Comparison of ENCODE assay signal across 6 cellular contexts in the genomic region with DNA sequence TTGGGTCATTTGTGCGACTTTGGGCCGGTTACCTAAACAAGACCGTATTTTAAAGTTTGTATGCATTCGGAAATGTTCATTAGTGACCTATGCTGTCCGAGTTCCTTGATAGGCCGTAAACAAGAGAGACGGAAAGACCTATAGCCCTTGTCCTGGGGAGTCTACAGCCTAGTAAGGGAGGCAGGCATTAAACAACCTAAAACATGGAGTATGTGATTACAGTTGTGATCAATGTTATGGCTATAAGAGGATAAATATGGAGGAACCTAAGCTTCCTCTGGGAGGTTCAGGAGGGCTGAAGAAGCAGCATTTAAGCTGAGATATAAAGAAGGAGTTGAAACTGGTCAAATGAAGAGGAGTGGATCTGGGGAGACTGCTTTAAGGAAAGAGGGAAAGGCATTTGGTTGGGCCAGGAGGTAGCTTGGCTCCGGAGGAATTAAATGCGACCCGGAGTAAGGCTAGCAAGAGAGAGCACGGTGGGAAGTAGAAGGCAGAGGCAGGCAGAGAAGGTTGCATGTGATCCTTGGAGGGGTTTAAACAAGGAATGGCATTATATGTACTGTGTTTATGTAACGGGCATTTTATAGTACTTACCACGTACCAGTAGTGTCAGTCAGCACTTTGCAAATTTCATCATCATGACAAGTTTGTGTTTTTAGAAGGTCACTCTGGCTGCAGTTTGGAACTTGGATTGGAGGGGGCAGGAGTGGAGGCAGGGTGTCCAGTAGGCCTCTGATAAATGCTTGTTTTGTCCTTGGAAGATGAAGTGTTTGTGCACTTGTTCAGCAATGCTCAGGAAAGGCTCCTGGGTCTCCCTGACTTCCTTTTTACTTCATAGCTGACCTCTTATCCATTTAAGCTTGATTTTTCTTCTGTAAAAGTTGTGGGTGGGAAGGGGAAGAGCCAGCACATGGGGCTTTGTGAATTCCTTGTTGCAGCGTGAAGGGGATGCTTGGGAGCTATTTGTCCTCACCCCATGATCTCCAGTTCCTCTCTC. TPM values are rescaled to one million over a fixed set of nuclear protein-coding genes. Genes with fewer than 3 reads are reported as not detected.
A peak's percentile ranks its signal among the peaks of the same experiment; 100 is the strongest.
DNase-seq lines count a peak whose midpoint lies in the region; ATAC-seq and TF ChIP-seq lines count a peak whose summit lies in the region.

No MANE protein-coding gene starts in this region.

- H3K27ac ChIP-seq in GM23338 (ENCODE audit: low read depth) (peak overlapping the region; percentile 95), adrenal gland (peak overlapping the region; percentile 90 to 97 (median 95)), muscle layer of duodenum (ENCODE audit: low read length) (peak overlapping the region; percentile 89)

- H3K36me3 ChIP-seq in GM23338 (ENCODE audit: insufficient read depth) (no peaks in the 10 kb centered on the region), adrenal gland (replicated peaks in 1 of 2) (no peaks in the 10 kb centered on the region), muscle layer of duodenum (ENCODE audit: control insufficient read depth in 1 of 2, insufficient read depth in 2 of 2, low read length in 2 of 2) (peaks cover 0 to 11% of the 10 kb centered on the region in 2 donors)

- H3K4me2 ChIP-seq in GM23338 = peak overlapping the region; percentile 85

- H3K36me3 Mint-ChIP-seq in GM23338 (ENCODE audit: low read depth) = no peaks in the 10 kb centered on the region

- H3K9me2 ChIP-seq in GM23338 (ENCODE audit: insufficient read depth) = no peaks in the 10 kb centered on the region

- peak overlapping the region; percentile 98 for H2AFZ ChIP-seq in GM23338

- intact Hi-C loops in adrenal gland (cut with DNase I) = no loop called here

- peaks cover 8% of the 10 kb centered on the region for H3K27me3 Mint-ChIP-seq in GM23338 (ENCODE audit: insufficient read depth, low read depth, poor library complexity)

- TF ChIP-seq CTCF in GM23338 (conservative IDR thresholded peaks at IDR 0.05; ENCODE audit: low read depth in 2 of 2) (no peak), adrenal gland (IDR thresholded peaks at IDR 0.05) (no peak)

- H3K79me2 ChIP-seq in GM23338 (replicated peaks; ENCODE audit: insufficient read depth) = peaks cover 18% of the 10 kb centered on the region

- no peaks in the 10 kb centered on the region for H3K9me3 Mint-ChIP-seq in GM23338

- H4K20me1 ChIP-seq in GM23338 (replicated peaks; ENCODE audit: insufficient read depth) = peaks cover 7% of the 10 kb centered on the region

- TF ChIP-seq POLR2A in adrenal gland (IDR thresholded peaks at IDR 0.05) = peak in 1 of 2 donors; percentile 71

- peak overlapping the region; percentile 96 for H3K27ac Mint-ChIP-seq in GM23338

- H3K4me1 ChIP-seq in GM23338 (ENCODE audit: insufficient read depth) (peaks cover 25% of the 10 kb centered on the region), adrenal gland (replicated peaks in 1 of 2) (peaks cover 46 to 60% of the 10 kb centered on the region in 2 donors), muscle layer of duodenum (ENCODE audit: control insufficient read depth in 1 of 2, insufficient read depth in 2 of 2, low read length in 2 of 2) (peaks cover 14 to 34% of the 10 kb centered on the region in 2 donors)

- peaks cover 11% of the 10 kb centered on the region for H3F3A ChIP-seq in GM23338 (replicated peaks; ENCODE audit: low read depth)

- DNase-seq in GM23338 (ENCODE audit: low spot score) (peak; percentile 24), adrenal gland (peak; percentile 66 to 89 (median 85)), SIG-M5 treated with dmso at 0.1 percent for 504 hours (lab: John Stamatoyannopoulos, UW; ENCODE audit: unreplicated experiment) (no peak), iPS-NIHi7 (ENCODE audit: extremely low spot score) (no peak)

- H3K27me3 ChIP-seq in GM23338 (ENCODE audit: insufficient read depth) = no peaks in the 10 kb centered on the region
- H3K27me3 ChIP-seq in adrenal gland = no peaks in the 10 kb centered on the region
- no peaks in the 10 kb centered on the region for H3K27me3 ChIP-seq in muscle layer of duodenum (ENCODE audit: low read depth, low read length)

- WGBS in adrenal gland, 4 donors = 16 to 23% (median 20%) methylated on average over 9 to 14 of the region's 14 CpGs

- H3K4me3 Mint-ChIP-seq in GM23338 = peak overlapping the region; percentile 77

- ATAC-seq in GM23338 = no peak
- ATAC-seq in HG03175 (IDR thresholded peaks at IDR 0.05; ENCODE audit: unreplicated experiment) = no peak

- H3K9me3 ChIP-seq in adrenal gland (replicated peaks in 1 of 3) (no peaks in the 10 kb centered on the region), muscle layer of duodenum (ENCODE audit: control insufficient read depth in 1 of 2, low read length in 2 of 2) (no peaks in the 10 kb centered on the region)

- peaks cover 17% of the 10 kb centered on the region for H3K4me1 Mint-ChIP-seq in GM23338

- H3K4me3 ChIP-seq in GM23338 = peak overlapping the region; percentile 61
- H3K4me3 ChIP-seq in adrenal gland = peak overlapping the region in 1 of 4 donors; percentile 30
- peak overlapping the region; percentile 59 to 81 for H3K4me3 ChIP-seq in muscle layer of duodenum (ENCODE audit: low read depth in 1 of 2, low read length in 2 of 2)

TF ChIP-seq in GM23338, 12 proteins besides CTCF, POLR2A, EP300 and RAD21 (continues in another document):
- TF ChIP-seq CREB1 (CRISPR knock-in tag; IDR thresholded peaks at IDR 0.05; ENCODE audit: low read depth) (no peak), JUNB (IDR thresholded peaks at IDR 0.05; ENCODE audit: unreplicated experiment) (no peak), STAT1 (IDR thresholded peaks at IDR 0.05; ENCODE audit: unreplicated experiment) (no peak), ZNF331 (CRISPR knock-in tag; IDR thresholded peaks at IDR 0.05; ENCODE audit: low read depth) (no peak), ZNF114 (CRISPR knock-in tag; IDR thresholded peaks at IDR 0.05) (no peak)
- TF ChIP-seq, protein P1, sequence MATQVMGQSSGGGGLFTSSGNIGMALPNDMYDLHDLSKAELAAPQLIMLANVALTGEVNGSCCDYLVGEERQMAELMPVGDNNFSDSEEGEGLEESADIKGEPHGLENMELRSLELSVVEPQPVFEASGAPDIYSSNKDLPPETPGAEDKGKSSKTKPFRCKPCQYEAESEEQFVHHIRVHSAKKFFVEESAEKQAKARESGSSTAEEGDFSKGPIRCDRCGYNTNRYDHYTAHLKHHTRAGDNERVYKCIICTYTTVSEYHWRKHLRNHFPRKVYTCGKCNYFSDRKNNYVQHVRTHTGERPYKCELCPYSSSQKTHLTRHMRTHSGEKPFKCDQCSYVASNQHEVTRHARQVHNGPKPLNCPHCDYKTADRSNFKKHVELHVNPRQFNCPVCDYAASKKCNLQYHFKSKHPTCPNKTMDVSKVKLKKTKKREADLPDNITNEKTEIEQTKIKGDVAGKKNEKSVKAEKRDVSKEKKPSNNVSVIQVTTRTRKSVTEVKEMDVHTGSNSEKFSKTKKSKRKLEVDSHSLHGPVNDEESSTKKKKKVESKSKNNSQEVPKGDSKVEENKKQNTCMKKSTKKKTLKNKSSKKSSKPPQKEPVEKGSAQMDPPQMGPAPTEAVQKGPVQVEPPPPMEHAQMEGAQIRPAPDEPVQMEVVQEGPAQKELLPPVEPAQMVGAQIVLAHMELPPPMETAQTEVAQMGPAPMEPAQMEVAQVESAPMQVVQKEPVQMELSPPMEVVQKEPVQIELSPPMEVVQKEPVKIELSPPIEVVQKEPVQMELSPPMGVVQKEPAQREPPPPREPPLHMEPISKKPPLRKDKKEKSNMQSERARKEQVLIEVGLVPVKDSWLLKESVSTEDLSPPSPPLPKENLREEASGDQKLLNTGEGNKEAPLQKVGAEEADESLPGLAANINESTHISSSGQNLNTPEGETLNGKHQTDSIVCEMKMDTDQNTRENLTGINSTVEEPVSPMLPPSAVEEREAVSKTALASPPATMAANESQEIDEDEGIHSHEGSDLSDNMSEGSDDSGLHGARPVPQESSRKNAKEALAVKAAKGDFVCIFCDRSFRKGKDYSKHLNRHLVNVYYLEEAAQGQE (IDR thresholded peaks at IDR 0.05; ENCODE audit: unreplicated experiment) = no peak

RNA-seq across cellular contexts. Expression of a gene that starts 1.0 kb away (rescaled TPM):
- total RNA-seq in GM23338 (2014; rRNA removed; shearing (Covaris generic)) = 7.4 and 8.2 TPM in 2 replicates
- polyA plus RNA-seq in GM23338 (2016; fragmentation: Nextera tagmentation; extraction: Ambion mirVana) (7.6 and 8.9 TPM in 2 replicates), adrenal gland (10 to 100 TPM; 15.4 to 19.7 (median 15.7) TPM)
- total RNA-seq in adrenal gland = 10 to 100 TPM; 13.1 to 73.6 (median 26.1) TPM

RNA-seq across cellular contexts. Expression of a gene that starts 25.4 kb away (rescaled TPM):
- 19.3 and 23.7 TPM in 2 replicates for total RNA-seq in GM23338 (2014; rRNA removed; shearing (Covaris generic))
- polyA plus RNA-seq in GM23338 (2016; fragmentation: Nextera tagmentation; extraction: Ambion mirVana) (7.3 and 8.7 TPM in 2 replicates), adrenal gland (10 to 100 TPM in 2 of 3 donors, 1 to 10 TPM in 1; 6.3 to 11.7 (median 10.7) TPM)
- total RNA-seq in adrenal gland = 10 to 100 TPM in 4 of 8 donors, 1 to 10 TPM in 4; 4.2 to 23.5 (median 10.2) TPM

RNA-seq across cellular contexts. Expression of a gene that starts 47.6 kb away (rescaled TPM):
- total RNA-seq in GM23338 (2014; rRNA removed; shearing (Covaris generic)) = 23.3 and 29.2 TPM in 2 replicates
- polyA plus RNA-seq in GM23338 (2016; fragmentation: Nextera tagmentation; extraction: Ambion mirVana) = 8.1 and 8.6 TPM in 2 replicates
- total RNA-seq in adrenal gland = 10 to 100 TPM; 30.0 to 70.8 (median 42.7) TPM
- 10 to 100 TPM; 17.8 to 69.8 (median 18.2) TPM for polyA plus RNA-seq in adrenal gland

RNA-seq across cellular contexts. Expression of a gene that starts 48.8 kb away (rescaled TPM):
- total RNA-seq in GM23338 (2014; rRNA removed; shearing (Covaris generic)) = 20.7 and 25.8 TPM in 2 replicates
- polyA plus RNA-seq in GM23338 (2016; fragmentation: Nextera tagmentation; extraction: Ambion mirVana) (13.3 and 15.0 TPM in 2 replicates), adrenal gland (10 to 100 TPM; 23.6 to 39.3 (median 31.7) TPM)
- total RNA-seq in adrenal gland = 10 to 100 TPM; 26.7 to 45.3 (median 32.4) TPM

RNA-seq across cellular contexts. Expression of a gene that starts 54.8 kb away (rescaled TPM):
- total RNA-seq in GM23338 (2014; rRNA removed; shearing (Covaris generic)) = 9.0 and 17.6 TPM in 2 replicates
- polyA plus RNA-seq in GM23338 (2016; fragmentation: Nextera tagmentation; extraction: Ambion mirVana) = 49.5 and 50.0 TPM in 2 replicates
- 10 to 100 TPM in 2 of 8 donors, 1 to 10 TPM in 6; 1.6 to 12.2 (median 8.0) TPM for total RNA-seq in adrenal gland
- 10 to 100 TPM in 2 of 3 donors, 1 to 10 TPM in 1; 5.1 to 15.0 (median 11.7) TPM for polyA plus RNA-seq in adrenal gland

Comparison
In these comparisons a context has a peak if more than half of its experiments do, and no peak if none do; other contexts are left out.
1. DNase-seq: peak in GM23338 (single experiment) and adrenal gland (7 of 7); none in SIG-M5 treated with dmso at 0.1 percent for 504 hours (single experiment) and iPS-NIHi7 (single experiment).
2. Peak in every context shown above with its lines, with median percentiles within 50 percentile points of each other: H3K27ac ChIP-seq.